Comparison of ENCODE assay signal across 33 cellular contexts in genomic region chr17:62597150-62597549, GRCh38.
"Had no signal": no experiment of that assay in that cellular context is flagged by ENCODE, and none has a peak within 500 bp of the region (broad histone marks: within the 10 kb centered on the region; RNA-seq: fewer than 3 reads in every experiment).

No MANE protein-coding gene starts in this region.

- ATAC-seq: activated CD4-positive, alpha-beta T cell treated with anti-CD3 and anti-CD28 coated beads for 36 hours; activated CD4-positive, CD25-positive, alpha-beta regulatory T cell treated with anti-CD3 and anti-CD28 coated beads, Interleukin-2, amount 50 U/mL, for 24 hours; activated CD8-positive, alpha-beta memory T cell treated with anti-CD3 and anti-CD28 coated beads, Interleukin-2, amount 10 ng/mL, durations not matched to agents 7 days and 5 days; activated naive CD8-positive, alpha-beta T cell treated with anti-CD3 and anti-CD28 coated beads, Interleukin-2, amount 50 U/mL, for 24 hours; PC-3; WTC11 had no signal

- H3K9me3 ChIP-seq: Peyer's patch, SJSA1 had no signal

- DNase-seq: activated CD4-positive, alpha-beta memory T cell treated with anti-CD3 and anti-CD28 coated beads, Interleukin-2, amount 10 ng/mL, durations not matched to agents 7 days and 5 days; activated CD4-positive, alpha-beta T cell treated with anti-CD3 and anti-CD28 coated beads for 36 hours; activated CD8-positive, alpha-beta memory T cell treated with anti-CD3 and anti-CD28 coated beads for 24 hours; activated CD8-positive, alpha-beta memory T cell treated with anti-CD3 and anti-CD28 coated beads, Interleukin-2, amount 10 ng/mL, durations not matched to agents 7 days and 5 days; activated CD8-positive, alpha-beta memory T cell treated with anti-CD3 and anti-CD28 coated beads, Interleukin-2, amount 50 U/mL, for 48 hours; activated effector memory CD4-positive, alpha-beta T cell treated with Interleukin-2 at 50 U/mL for 16 hours; activated naive CD4-positive, alpha-beta T cell treated with anti-CD3 and anti-CD28 coated beads, Interleukin-2, amount 10 ng/mL, durations not matched to agents 7 days and 5 days; activated naive CD8-positive, alpha-beta T cell treated with anti-CD3 and anti-CD28 coated beads, Interleukin-2, amount 50 U/mL, for 24 hours; activated T-cell treated with anti-CD3 and anti-CD28 coated beads, Interleukin-2, amount 50 U/mL, for 48 hours; anterior cingulate cortex; caudate nucleus; NCI-H1092 treated with DMSO at 0.1 percent for 48 hours; NCI-H1417; NCI-H146; NCI-H187; NCI-H2029 treated with DMSO at 0.1 percent for 48 hours; NCI-H2107; NCI-H2171; NCI-H510A; NCI-H526; NCI-H748 treated with DMSO at 0.1 percent for 48 hours; NK-92 treated with Interleukin-12 subunit alpha and Interleukin-12 subunit beta, amount 100 ng/mL, for 24 hours; PC-3; Peyer's patch; RPMI8226; SHP77 treated with DMSO at 0.1 percent for 48 hours; T1000 had no signal

- H3K27ac ChIP-seq: Peyer's patch, SJSA1 had no signal

- H3K4me1 Mint-ChIP-seq: activated CD4-positive, alpha-beta memory T cell treated with anti-CD3 and anti-CD28 coated beads, Interleukin-2, amount 10 ng/mL, durations not matched to agents 7 days and 5 days; activated CD8-positive, alpha-beta memory T cell treated with anti-CD3 and anti-CD28 coated beads, Interleukin-2, amount 10 ng/mL, durations not matched to agents 7 days and 5 days; activated naive CD4-positive, alpha-beta T cell treated with anti-CD3 and anti-CD28 coated beads, Interleukin-2, amount 10 ng/mL, durations not matched to agents 7 days and 5 days; activated naive CD8-positive, alpha-beta T cell treated with anti-CD3 and anti-CD28 coated beads, Interleukin-2, amount 50 U/mL, for 24 hours; brain had no signal

- H3K27me3 ChIP-seq: Peyer's patch, SJSA1 had no signal

- H3K4me1 ChIP-seq: Peyer's patch had no signal

- H3K4me3 Mint-ChIP-seq: activated CD4-positive, alpha-beta memory T cell treated with anti-CD3 and anti-CD28 coated beads, Interleukin-2, amount 10 ng/mL, durations not matched to agents 7 days and 5 days; activated CD4-positive, alpha-beta T cell treated with anti-CD3 and anti-CD28 coated beads for 36 hours; activated CD8-positive, alpha-beta memory T cell treated with anti-CD3 and anti-CD28 coated beads, Interleukin-2, amount 10 ng/mL, durations not matched to agents 7 days and 5 days; activated naive CD4-positive, alpha-beta T cell treated with anti-CD3 and anti-CD28 coated beads, Interleukin-2, amount 10 ng/mL, durations not matched to agents 7 days and 5 days; activated naive CD8-positive, alpha-beta T cell; activated naive CD8-positive, alpha-beta T cell treated with anti-CD3 and anti-CD28 coated beads, Interleukin-2, amount 50 U/mL, for 24 hours; brain; WTC11 had no signal

- H3K9me3 Mint-ChIP-seq: activated CD4-positive, alpha-beta memory T cell treated with anti-CD3 and anti-CD28 coated beads, Interleukin-2, amount 10 ng/mL, durations not matched to agents 7 days and 5 days; activated naive CD8-positive, alpha-beta T cell treated with anti-CD3 and anti-CD28 coated beads, Interleukin-2, amount 50 U/mL, for 24 hours had no signal

- H3K4me3 ChIP-seq: Peyer's patch, SJSA1 had no signal

- H3K27ac Mint-ChIP-seq: activated CD4-positive, alpha-beta memory T cell treated with anti-CD3 and anti-CD28 coated beads, Interleukin-2, amount 10 ng/mL, durations not matched to agents 7 days and 5 days; activated CD4-positive, alpha-beta T cell treated with anti-CD3 and anti-CD28 coated beads for 36 hours; activated CD8-positive, alpha-beta memory T cell treated with anti-CD3 and anti-CD28 coated beads, Interleukin-2, amount 10 ng/mL, durations not matched to agents 7 days and 5 days; activated naive CD4-positive, alpha-beta T cell treated with anti-CD3 and anti-CD28 coated beads, Interleukin-2, amount 10 ng/mL, durations not matched to agents 7 days and 5 days; activated naive CD8-positive, alpha-beta T cell; activated naive CD8-positive, alpha-beta T cell treated with anti-CD3 and anti-CD28 coated beads, Interleukin-2, amount 50 U/mL, for 24 hours; brain; WTC11 had no signal

- FAIRE-seq: bronchial epithelial cell had no signal

- H3K27me3 Mint-ChIP-seq: activated CD4-positive, alpha-beta memory T cell treated with anti-CD3 and anti-CD28 coated beads, Interleukin-2, amount 10 ng/mL, durations not matched to agents 7 days and 5 days; activated CD4-positive, alpha-beta T cell treated with anti-CD3 and anti-CD28 coated beads for 36 hours; activated CD8-positive, alpha-beta memory T cell treated with anti-CD3 and anti-CD28 coated beads, Interleukin-2, amount 10 ng/mL, durations not matched to agents 7 days and 5 days; activated naive CD4-positive, alpha-beta T cell treated with anti-CD3 and anti-CD28 coated beads, Interleukin-2, amount 10 ng/mL, durations not matched to agents 7 days and 5 days; activated naive CD8-positive, alpha-beta T cell; activated naive CD8-positive, alpha-beta T cell treated with anti-CD3 and anti-CD28 coated beads, Interleukin-2, amount 50 U/mL, for 24 hours; brain had no signal
